In the genomic region with DNA sequence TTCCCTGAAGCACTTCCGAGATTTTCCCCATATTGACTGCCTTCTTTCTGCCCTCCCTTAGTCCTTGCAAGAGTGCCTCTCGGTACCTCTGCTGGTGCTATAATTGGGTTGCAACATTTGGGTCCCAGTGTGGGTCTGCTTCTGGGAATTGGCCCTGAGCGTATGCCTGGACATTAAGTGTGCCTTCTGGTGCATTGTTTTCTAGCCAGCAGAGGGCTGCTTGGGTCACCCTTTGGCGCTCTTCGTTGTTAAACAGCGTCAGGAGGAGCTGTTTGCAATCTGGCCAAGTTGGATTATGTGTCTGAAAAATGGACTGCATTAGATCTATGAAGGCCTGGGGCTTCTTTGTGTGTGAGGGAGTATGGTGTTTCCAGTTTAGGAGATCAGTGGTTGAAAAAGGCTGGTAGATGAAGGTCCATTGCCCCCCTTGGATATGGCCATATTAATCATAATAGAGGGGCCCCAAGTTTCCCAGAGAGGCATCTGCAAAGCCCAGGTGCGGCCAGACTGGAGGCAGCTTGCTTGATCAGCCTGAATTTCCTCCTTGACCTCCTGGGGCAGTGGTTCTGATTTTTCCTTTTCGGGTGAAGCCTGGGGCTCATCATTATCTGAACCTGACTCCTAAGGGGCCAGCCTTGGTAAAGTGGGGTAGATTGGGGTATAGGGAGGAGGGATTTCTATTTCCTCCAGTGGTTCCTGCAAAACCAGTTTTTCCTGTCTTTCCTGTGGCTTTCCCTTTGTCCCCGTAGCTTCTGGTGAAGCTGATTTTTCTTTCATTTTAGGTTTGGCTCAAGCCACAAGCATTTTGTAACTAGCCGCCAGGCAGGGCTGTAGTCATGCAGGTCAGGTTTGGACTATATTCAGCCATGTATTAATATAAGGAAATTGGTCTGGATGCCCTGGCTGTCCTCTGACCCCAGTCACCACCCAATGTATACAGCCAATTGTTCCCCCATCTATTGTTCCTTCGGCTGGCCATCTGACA, we compare ENCODE assay signal across 10 cellular contexts.
DNase-seq lines count a peak whose midpoint lies in the region; ATAC-seq and TF ChIP-seq lines count a peak whose summit lies in the region.
"Had no signal": no experiment of that assay in that cellular context is flagged by ENCODE, and none has a peak within 500 bp of the region (broad histone marks: within the 10 kb centered on the region; RNA-seq: fewer than 3 reads in every experiment).

No MANE protein-coding gene starts in this region.

- H3K9me3 Mint-ChIP-seq in stimulated activated memory B cell treated with anti-CD40 and anti-IgM and Interleukin-4, amounts not matched to agents 10 μg/mL and 1 μg/mL and 100 μg/mL, for 72 hours, result peaks cover 5% of the 10 kb centered on the region
- no peaks in the 10 kb centered on the region for H3K9me3 Mint-ChIP-seq in activated naive CD8-positive, alpha-beta T cell treated with anti-CD3 and anti-CD28 coated beads, Interleukin-2, amount 50 U/mL, for 24 hours
- peaks cover 4% of the 10 kb centered on the region for H3K9me3 Mint-ChIP-seq in chondrocyte (ENCODE audit: low read depth)
- no peaks in the 10 kb centered on the region for H3K9me3 Mint-ChIP-seq in CD4-positive, alpha-beta T cell
- H3K9me3 Mint-ChIP-seq: activated naive CD4-positive, alpha-beta T cell treated with anti-CD3 and anti-CD28 coated beads, Interleukin-2, amount 10 ng/mL, durations not matched to agents 7 days and 5 days had no signal

- H3K36me3 ChIP-seq in PC-9 (ENCODE audit: low read depth) (no peaks in the 10 kb centered on the region), MG63 (no peaks in the 10 kb centered on the region)

- H3K27ac ChIP-seq in PC-9, result peak overlapping the region; percentile 73
- no peak overlapping the region for H3K27ac ChIP-seq in CD4-positive, alpha-beta T cell (ENCODE audit: low read depth, low read length)

- H3K36me3 Mint-ChIP-seq in stimulated activated memory B cell treated with anti-CD40 and anti-IgM and Interleukin-4, amounts not matched to agents 10 μg/mL and 1 μg/mL and 100 μg/mL, for 72 hours, result peaks cover 6% of the 10 kb centered on the region
- H3K36me3 Mint-ChIP-seq in activated naive CD8-positive, alpha-beta T cell treated with anti-CD3 and anti-CD28 coated beads, Interleukin-2, amount 50 U/mL, for 24 hours (ENCODE audit: low read depth), result no peaks in the 10 kb centered on the region
- peaks cover 2% of the 10 kb centered on the region for H3K36me3 Mint-ChIP-seq in chondrocyte (ENCODE audit: low read depth)
- no peaks in the 10 kb centered on the region for H3K36me3 Mint-ChIP-seq in CD4-positive, alpha-beta T cell (ENCODE audit: low read depth)
- H3K36me3 Mint-ChIP-seq: activated naive CD4-positive, alpha-beta T cell treated with anti-CD3 and anti-CD28 coated beads, Interleukin-2, amount 10 ng/mL, durations not matched to agents 7 days and 5 days had no signal

- peaks cover 51% of the 10 kb centered on the region for H3K4me1 Mint-ChIP-seq in stimulated activated memory B cell treated with anti-CD40 and anti-IgM and Interleukin-4, amounts not matched to agents 10 μg/mL and 1 μg/mL and 100 μg/mL, for 72 hours
- peaks cover 12% of the 10 kb centered on the region for H3K4me1 Mint-ChIP-seq in activated naive CD8-positive, alpha-beta T cell treated with anti-CD3 and anti-CD28 coated beads, Interleukin-2, amount 50 U/mL, for 24 hours
- H3K4me1 Mint-ChIP-seq in chondrocyte (ENCODE audit: low read depth), result no peaks in the 10 kb centered on the region
- H3K4me1 Mint-ChIP-seq in CD4-positive, alpha-beta T cell (ENCODE audit: low read depth), result no peaks in the 10 kb centered on the region

- H3K4me3 Mint-ChIP-seq in stimulated activated memory B cell treated with anti-CD40 and anti-IgM and Interleukin-4, amounts not matched to agents 10 μg/mL and 1 μg/mL and 100 μg/mL, for 72 hours, result no peak overlapping the region
- H3K4me3 Mint-ChIP-seq in activated naive CD8-positive, alpha-beta T cell treated with anti-CD3 and anti-CD28 coated beads, Interleukin-2, amount 50 U/mL, for 24 hours, result no peak overlapping the region
- no peak overlapping the region for H3K4me3 Mint-ChIP-seq in chondrocyte (ENCODE audit: unreplicated experiment)
- no peak overlapping the region for H3K4me3 Mint-ChIP-seq in CD4-positive, alpha-beta T cell
- H3K4me3 Mint-ChIP-seq: activated naive CD4-positive, alpha-beta T cell treated with anti-CD3 and anti-CD28 coated beads, Interleukin-2, amount 10 ng/mL, durations not matched to agents 7 days and 5 days had no signal

- DNase-seq in HPDE6-E6E7 (ENCODE audit: extremely low spot score) (peak; percentile 86), PC-9 (peak; percentile 79 to 98), iPS DF 4.7 (ENCODE audit: extremely low read depth, low spot score) (peak; percentile 58), chondrocyte (ENCODE audit: low spot score) (no peak), MG63 (no peak)
- no peak for DNase-seq in activated naive CD8-positive, alpha-beta T cell treated with anti-CD3 and anti-CD28 coated beads, Interleukin-2, amount 50 U/mL, for 24 hours
- no peak for DNase-seq in CD4-positive, alpha-beta T cell
- DNase-seq: activated naive CD4-positive, alpha-beta T cell treated with anti-CD3 and anti-CD28 coated beads, Interleukin-2, amount 10 ng/mL, durations not matched to agents 7 days and 5 days; NCI-H69 had no signal

- H3K9me2 ChIP-seq in PC-9 (ENCODE audit: insufficient read depth), result no peaks in the 10 kb centered on the region

- no peaks in the 10 kb centered on the region for H3K27me3 ChIP-seq in PC-9 (ENCODE audit: insufficient read depth, low read depth)
- no peaks in the 10 kb centered on the region for H3K27me3 ChIP-seq in CD4-positive, alpha-beta T cell (ENCODE audit: control insufficient read depth, insufficient read depth, low read length)
- H3K27me3 ChIP-seq in MG63, result no peaks in the 10 kb centered on the region

- TF ChIP-seq CTCF in PC-9 (conservative IDR thresholded peaks at IDR 0.05), result peak; percentile 59
- no peak for TF ChIP-seq CTCF in chondrocyte (IDR thresholded peaks at IDR 0.05)
- TF ChIP-seq CTCF in CD4-positive, alpha-beta T cell (IDR thresholded peaks at IDR 0.05), result no peak

- no peak for ATAC-seq in stimulated activated memory B cell treated with anti-CD40 and anti-IgM and Interleukin-4, amounts not matched to agents 10 μg/mL and 1 μg/mL and 100 μg/mL, for 72 hours
- no peak for ATAC-seq in activated naive CD8-positive, alpha-beta T cell treated with anti-CD3 and anti-CD28 coated beads, Interleukin-2, amount 50 U/mL, for 24 hours
- no peak for ATAC-seq in CD4-positive, alpha-beta T cell (ENCODE audit: poor library complexity)

- H3K4me1 ChIP-seq in PC-9 (replicated peaks; ENCODE audit: insufficient read depth), result peaks cover 53% of the 10 kb centered on the region

- no peaks in the 10 kb centered on the region for H3K79me2 ChIP-seq in PC-9 (ENCODE audit: low read depth)

- H3K27me3 Mint-ChIP-seq in stimulated activated memory B cell treated with anti-CD40 and anti-IgM and Interleukin-4, amounts not matched to agents 10 μg/mL and 1 μg/mL and 100 μg/mL, for 72 hours, result no peaks in the 10 kb centered on the region
- peaks cover 2% of the 10 kb centered on the region for H3K27me3 Mint-ChIP-seq in activated naive CD8-positive, alpha-beta T cell treated with anti-CD3 and anti-CD28 coated beads, Interleukin-2, amount 50 U/mL, for 24 hours
- H3K27me3 Mint-ChIP-seq in chondrocyte (ENCODE audit: low read depth), result peaks cover 4% of the 10 kb centered on the region
- peaks cover 5% of the 10 kb centered on the region for H3K27me3 Mint-ChIP-seq in CD4-positive, alpha-beta T cell

- no TSS peak for BruUV-seq in PC-9 (replicated peaks; lab: Mats Ljungman, UMichigan)

- H3F3A ChIP-seq in PC-9 (ENCODE audit: insufficient read depth, low read depth), result peaks cover 28% of the 10 kb centered on the region

- H4K20me1 ChIP-seq in PC-9 (ENCODE audit: insufficient read depth), result no peaks in the 10 kb centered on the region

- intact Hi-C loops in PC-9 (cut with micrococcal nuclease; ENCODE audit: unreplicated experiment), result loop anchor here (1.0 to 5.0 kb wide), 6 partner anchors 14 to 187 kb away; no protein-coding TSS in a partner anchor
- intact Hi-C loops in CD4-positive, alpha-beta T cell (cut with DNase I, micrococcal nuclease), result no loop called here

- POLR2A ChIA-PET in PC-9 (lab: Charles Lee; ENCODE audit: unreplicated experiment), result no interaction called here
- POLR2A ChIA-PET in CD4-positive, alpha-beta T cell (lab: Charles Lee), result no interaction called here

- H3K27ac Mint-ChIP-seq in stimulated activated memory B cell treated with anti-CD40 and anti-IgM and Interleukin-4, amounts not matched to agents 10 μg/mL and 1 μg/mL and 100 μg/mL, for 72 hours, result peak overlapping the region; percentile 92
- no peak overlapping the region for H3K27ac Mint-ChIP-seq in activated naive CD8-positive, alpha-beta T cell treated with anti-CD3 and anti-CD28 coated beads, Interleukin-2, amount 50 U/mL, for 24 hours
- H3K27ac Mint-ChIP-seq in chondrocyte (ENCODE audit: unreplicated experiment), result no peak overlapping the region
- no peak overlapping the region for H3K27ac Mint-ChIP-seq in CD4-positive, alpha-beta T cell
- H3K27ac Mint-ChIP-seq: activated naive CD4-positive, alpha-beta T cell treated with anti-CD3 and anti-CD28 coated beads, Interleukin-2, amount 10 ng/mL, durations not matched to agents 7 days and 5 days had no signal

- peak overlapping the region; percentile 73 for H3K4me2 ChIP-seq in PC-9

- CTCF ChIA-PET in PC-9 (lab: Charles Lee), result interaction anchor here (0.6 to 2.8 kb wide), 4 partner anchors 13 to 287 kb away, joined by 3 to 25 read pairs (median 4); no protein-coding TSS in a partner anchor
- CTCF ChIA-PET in CD4-positive, alpha-beta T cell (lab: Charles Lee), result no interaction called here

- H3K4me3 ChIP-seq in PC-9 (peak overlapping the region; percentile 27; the same call in 1 of the 2 replicates), MG63 (no peak overlapping the region)

- H3K9me3 ChIP-seq in PC-9 (ENCODE audit: insufficient read depth, low read depth) (peaks cover 9% of the 10 kb centered on the region; the same call in 1 of the 2 replicates), MG63 (no peaks in the 10 kb centered on the region)
- no peaks in the 10 kb centered on the region for H3K9me3 ChIP-seq in CD4-positive, alpha-beta T cell (ENCODE audit: control insufficient read depth, low read length)

- peak overlapping the region; percentile 21; the same call in 1 of the 2 replicates for H2AFZ ChIP-seq in PC-9

Comparison
In these comparisons a context has a peak if more than half of its experiments do, and no peak if none do; other contexts are left out.
1. DNase-seq: peak in HPDE6-E6E7 (single experiment), PC-9 (2 of 2) and iPS DF 4.7 (single experiment); none in activated naive CD8-positive, alpha-beta T cell treated with anti-CD3 and anti-CD28 coated beads, Interleukin-2, amount 50 U/mL, for 24 hours (single experiment), chondrocyte (single experiment), CD4-positive, alpha-beta T cell (0 of 10) and MG63 (single experiment).